In genomic region chr1:151800830-151801229, GRCh38 we compare ENCODE assay signal across 1 cellular context.
TF ChIP-seq lines count a peak whose summit lies in the region.

No MANE protein-coding gene starts in this region.

TF ChIP-seq in HepG2, 621 proteins besides CTCF, POLR2A, EP300 and RAD21 (continued from another document):
- TF ChIP-seq DZIP1 (CRISPR knock-in tag; IDR thresholded peaks at IDR 0.05) (no peak), NR2F6 (IDR thresholded peaks at IDR 0.05) (no peak), NR2F6 (CRISPR knock-in tag; IDR thresholded peaks at IDR 0.05) (peak; percentile 34; the same call in 1 of the 2 replicates), ISX (CRISPR knock-in tag; conservative IDR thresholded peaks at IDR 0.05) (no peak), ZNF530 (CRISPR knock-in tag; IDR thresholded peaks at IDR 0.05; ENCODE audit: low read depth) (no peak), NFRKB (IDR thresholded peaks at IDR 0.05) (no peak), HNF4A (CRISPR knock-in tag; IDR thresholded peaks at IDR 0.05) (peak; percentile 16; the same call in 1 of the 2 replicates)
